8 cellular contexts compared by ENCODE assay signal in genomic region chr19:3557461-3558248, GRCh38. TPM values are rescaled to one million over a fixed set of nuclear protein-coding genes. Genes with fewer than 3 reads are reported as not detected.
DNase-seq lines count a peak whose midpoint lies in the region; ATAC-seq and TF ChIP-seq lines count a peak whose summit lies in the region.

TSS of gene MFSD12 (minus strand) at chr19:3557586. CDS start at chr19:3557403, 183 bp downstream.

- peak within 1 kb of the TSS; percentile 78 for H3K27ac ChIP-seq in SK-N-MC
- peak within 1 kb of the TSS; percentile 80 for H3K27ac ChIP-seq in temporal lobe (ENCODE audit: low read depth, low read length)

- no peaks in the 10 kb centered on the region for H3K9me3 ChIP-seq in SK-N-MC (ENCODE audit: low read depth, low read length)

- H3K9ac ChIP-seq in SK-N-MC (ENCODE audit: insufficient read length): peak within 1 kb of the TSS; percentile 82

- CTCF ChIA-PET in activated naive CD4-positive, alpha-beta T cell treated with anti-CD3 and anti-CD28 coated beads, Interleukin-2, amount 10 ng/mL, durations not matched to agents 7 days and 5 days (lab: Charles Lee): interaction anchor here (6.6 kb wide), 1 partner anchor 11 kb away, joined by 42 read pairs; no protein-coding TSS in a partner anchor

- no peak for TF ChIP-seq CTCF in GM06990 (IDR thresholded peaks at IDR 0.05; ENCODE audit: insufficient read depth, low read length, poor library complexity, severe bottlenecking)
- TF ChIP-seq CTCF in HFFc6 (IDR thresholded peaks at IDR 0.05): no peak
- TF ChIP-seq CTCF in omental fat pad (IDR thresholded peaks at IDR 0.05): no peak

- H3K36me3 ChIP-seq in GM06990 (ENCODE audit: control insufficient read depth, insufficient read depth, low read length) (no peaks in the 10 kb centered on the region), SK-N-MC (ENCODE audit: insufficient read depth, low read length) (no peaks in the 10 kb centered on the region)

- peak within 1 kb of the TSS; percentile 98 for H3K4me3 Mint-ChIP-seq in HFFc6
- peak within 1 kb of the TSS; percentile 96 for H3K4me3 Mint-ChIP-seq in activated naive CD4-positive, alpha-beta T cell treated with anti-CD3 and anti-CD28 coated beads, Interleukin-2, amount 10 ng/mL, durations not matched to agents 7 days and 5 days

- no peaks in the 10 kb centered on the region for H3K9me3 Mint-ChIP-seq in HFFc6
- no peaks in the 10 kb centered on the region for H3K9me3 Mint-ChIP-seq in activated naive CD4-positive, alpha-beta T cell treated with anti-CD3 and anti-CD28 coated beads, Interleukin-2, amount 10 ng/mL, durations not matched to agents 7 days and 5 days

- H3K4me3 ChIP-seq in GM06990 (replicated peaks; ENCODE audit: low read depth, low read length): peak within 1 kb of the TSS; percentile 69
- H3K4me3 ChIP-seq in SK-N-MC: peak within 1 kb of the TSS; percentile 98

- H3K36me3 Mint-ChIP-seq in HFFc6 (ENCODE audit: low read depth): peaks cover 3% of the 10 kb centered on the region; the same call in 1 of the 2 replicates
- H3K36me3 Mint-ChIP-seq in activated naive CD4-positive, alpha-beta T cell treated with anti-CD3 and anti-CD28 coated beads, Interleukin-2, amount 10 ng/mL, durations not matched to agents 7 days and 5 days: peaks cover 15% of the 10 kb centered on the region

- H3K4me1 Mint-ChIP-seq in HFFc6 (ENCODE audit: low read depth): peaks cover 25% of the 10 kb centered on the region
- peaks cover 44% of the 10 kb centered on the region for H3K4me1 Mint-ChIP-seq in activated naive CD4-positive, alpha-beta T cell treated with anti-CD3 and anti-CD28 coated beads, Interleukin-2, amount 10 ng/mL, durations not matched to agents 7 days and 5 days

- peak; percentile 97 for ATAC-seq in omental fat pad (ENCODE audit: low FRiP score)

- peak within 1 kb of the TSS; percentile 96 for H3K27ac Mint-ChIP-seq in HFFc6
- H3K27ac Mint-ChIP-seq in activated naive CD4-positive, alpha-beta T cell treated with anti-CD3 and anti-CD28 coated beads, Interleukin-2, amount 10 ng/mL, durations not matched to agents 7 days and 5 days: peak within 1 kb of the TSS; percentile 86

- no peaks in the 10 kb centered on the region for H3K27me3 ChIP-seq in GM06990 (replicated peaks; ENCODE audit: control insufficient read depth, insufficient read depth, low read length)

- DNase-seq in GM06990 (ENCODE audit: extremely low read depth, insufficient read length) (peak; percentile 94), HFFc6 (peak; percentile 91), NAMALWA (ENCODE audit: low spot score) (peak; percentile 93), SK-N-MC (ENCODE audit: low read depth, low spot score) (peak; percentile 18), globus pallidus (ENCODE audit: low spot score) (peak; percentile 90), omental fat pad (ENCODE audit: low spot score) (peak; percentile 66)
- DNase-seq in activated naive CD4-positive, alpha-beta T cell treated with anti-CD3 and anti-CD28 coated beads, Interleukin-2, amount 10 ng/mL, durations not matched to agents 7 days and 5 days: peak; percentile 95

- H3K27me3 Mint-ChIP-seq in HFFc6 (ENCODE audit: insufficient read depth): peaks cover 1% of the 10 kb centered on the region; the same call in 1 of the 2 replicates
- peaks cover 4% of the 10 kb centered on the region for H3K27me3 Mint-ChIP-seq in activated naive CD4-positive, alpha-beta T cell treated with anti-CD3 and anti-CD28 coated beads, Interleukin-2, amount 10 ng/mL, durations not matched to agents 7 days and 5 days

RNA-seq across cellular contexts. Expression of gene MFSD12, which starts in this region (rescaled TPM):
- total RNA-seq in HFFc6 (2021; fragmentation: NEBNext Ultra II Directional; extraction: Animal tissue kit (Norgen Biotek cat#: 25700)): 100 to 1,000 TPM in 2 of 6 experiments, 10 to 100 TPM in 4; 75.1 to 101 (median 79.6) TPM
- 100 to 1,000 TPM in 1 of 4 donors, 10 to 100 TPM in 3; 27.7 to 127 (median 53.3) TPM for total RNA-seq in omental fat pad
- total RNA-seq in temporal lobe: 24.6 TPM

Comparison
In these comparisons a context has a peak if more than half of its experiments do, and no peak if none do; other contexts are left out.
1. Peak in every context shown above with its lines: DNase-seq, ATAC-seq, H3K4me3 ChIP-seq and H3K27ac ChIP-seq.
2. DNase-seq: peak in every context shown above with its lines; median percentile 95 in activated naive CD4-positive, alpha-beta T cell treated with anti-CD3 and anti-CD28 coated beads, Interleukin-2, amount 10 ng/mL, durations not matched to agents 7 days and 5 days; 94 in GM06990; 93 in NAMALWA; 91 in HFFc6; 90 in globus pallidus; 66 in omental fat pad; 18 in SK-N-MC.